ENCODE assay signal across 17 cellular contexts in the genomic region with DNA sequence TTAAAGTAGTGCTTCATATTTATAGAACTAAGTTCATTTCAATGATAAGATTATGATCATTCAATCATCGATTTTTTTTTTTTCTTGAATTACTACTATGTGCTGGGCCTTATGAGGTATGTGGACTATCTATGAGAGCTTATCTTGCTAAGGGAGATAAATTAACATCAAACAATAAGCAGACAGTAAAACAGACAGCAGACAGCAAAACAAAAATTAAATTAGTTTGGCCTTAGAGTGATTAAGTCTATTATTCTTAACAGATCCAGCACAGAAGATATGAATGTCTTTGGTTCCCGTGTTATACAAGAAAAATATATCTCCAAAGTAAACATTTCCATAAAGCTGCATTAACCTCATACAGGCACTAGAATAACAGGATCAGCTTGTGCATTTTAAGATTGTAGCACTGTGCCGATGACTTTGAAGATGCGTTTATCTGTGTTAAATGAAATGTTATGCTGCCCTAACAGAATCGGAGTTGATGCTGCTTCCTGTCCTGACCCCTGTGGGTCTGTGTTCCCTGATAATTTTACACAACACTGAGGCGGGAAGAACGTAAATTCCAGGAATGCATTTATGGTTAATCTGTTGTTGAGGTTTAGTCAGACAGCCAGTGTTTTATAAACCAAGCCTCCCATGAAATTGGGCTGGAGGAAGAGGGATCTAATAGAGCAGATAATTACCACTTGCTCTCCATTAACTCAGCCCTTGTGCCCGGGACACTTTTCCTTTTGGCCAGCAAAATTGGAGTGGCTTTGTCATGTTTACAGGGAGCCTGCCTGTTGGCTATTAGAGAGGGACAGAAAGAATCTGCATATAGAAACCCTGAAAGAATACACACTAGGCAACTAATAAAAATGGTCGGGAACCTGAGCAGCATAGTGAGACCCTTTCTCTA.
A peak's percentile ranks its signal among the peaks of the same experiment; 100 is the strongest.
DNase-seq lines count a peak whose midpoint lies in the region; ATAC-seq lines count a peak whose summit lies in the region.
"Had no signal": no experiment of that assay in that cellular context is flagged by ENCODE, and none has a peak within 500 bp of the region (broad histone marks: within the 10 kb centered on the region; RNA-seq: fewer than 3 reads in every experiment).

No MANE protein-coding gene starts in this region.

- H3K4me1 ChIP-seq in right cardiac atrium (ENCODE audit: control insufficient read depth, insufficient read depth, low read length) = peaks cover 2% of the 10 kb centered on the region

- intact Hi-C loops in right cardiac atrium (cut with DNase I) = no loop called here
- intact Hi-C loops in Right ventricle myocardium inferior (cut with DNase I) = loop anchor here (10.0 kb wide), 2 partner anchors 107 to 297 kb away; no protein-coding TSS in a partner anchor

- no peaks in the 10 kb centered on the region for H3K9me3 ChIP-seq in right cardiac atrium (ENCODE audit: control insufficient read depth, low read length)
- H3K9me3 ChIP-seq: transverse colon had no signal

- H3K27ac ChIP-seq in right cardiac atrium (ENCODE audit: low read length) = peak overlapping the region; percentile 36
- H3K27ac ChIP-seq: KMS-11, transverse colon had no signal

- 57% methylated on average over 9 of the region's 9 CpGs for WGBS in right cardiac atrium

- no peak for DNase-seq in right cardiac atrium
- DNase-seq in Right ventricle myocardium inferior (ENCODE audit: missing footprints) = no peak
- peak; percentile 67 for DNase-seq in astrocyte of the hippocampus (ENCODE audit: low read depth, low spot score)
- DNase-seq in kidney glomerular epithelial cell (lab: John Stamatoyannopoulos, UW) = peak; percentile 73
- no peak for DNase-seq in activated CD4-positive, alpha-beta T cell treated with anti-CD3 and anti-CD28 coated beads, Interleukin-2, amount 50 U/mL, for 1 hour
- no peak for DNase-seq in effector CD4-positive, alpha-beta T cell
- DNase-seq in MV-4-11 (lab: John Stamatoyannopoulos, UW) = no peak
- DNase-seq in left lobe of liver (ENCODE audit: low spot score) = no peak
- DNase-seq: activated CD4-positive, CD25-positive, alpha-beta regulatory T cell treated with anti-CD3 and anti-CD28 coated beads, Interleukin-2, amount 50 U/mL, for 72 hours; activated T-cell treated with anti-CD3 and anti-CD28 coated beads, Interleukin-2, amount 50 U/mL, for 24 hours; amniotic stem cell; head of caudate nucleus; NCI-H2081 treated with DMSO at 0.1 percent for 48 hours; occipital lobe; transverse colon had no signal

- ATAC-seq in right cardiac atrium = peak; percentile 8 to 44
- ATAC-seq in Right ventricle myocardium inferior = no peak
- no peak for ATAC-seq in left lobe of liver

- no peak overlapping the region for H3K4me3 ChIP-seq in right cardiac atrium (ENCODE audit: low read length)
- H3K4me3 ChIP-seq: lung, transverse colon had no signal

- no peaks in the 10 kb centered on the region for H3K27me3 ChIP-seq in right cardiac atrium (ENCODE audit: control insufficient read depth, insufficient read depth)
- H3K27me3 ChIP-seq: transverse colon had no signal

Comparison
In these comparisons a context has a peak if more than half of its experiments do, and no peak if none do; other contexts are left out.
1. ATAC-seq: peak in right cardiac atrium (2 of 2); none in Right ventricle myocardium inferior (single experiment) and left lobe of liver (single experiment).
2. DNase-seq: peak in astrocyte of the hippocampus (single experiment) and kidney glomerular epithelial cell (single experiment); none in right cardiac atrium (0 of 3), Right ventricle myocardium inferior (single experiment), activated CD4-positive, alpha-beta T cell treated with anti-CD3 and anti-CD28 coated beads, Interleukin-2, amount 50 U/mL, for 1 hour (single experiment), effector CD4-positive, alpha-beta T cell (single experiment), MV-4-11 (single experiment) and left lobe of liver (single experiment).